8 cellular contexts compared by ENCODE assay signal in genomic region chr22:19629720-19630419, GRCh38.
DNase-seq lines count a peak whose midpoint lies in the region; ATAC-seq and TF ChIP-seq lines count a peak whose summit lies in the region.

No MANE protein-coding gene starts in this region.

- DNase-seq in GM10266 (ENCODE audit: extremely low spot score), result peak; percentile 91
- peak; percentile 75 for DNase-seq in NCI-H1092 treated with DMSO at 0.1 percent for 48 hours (lab: John Stamatoyannopoulos, UW)
- DNase-seq in T-helper 17 cell, result peak; percentile 58 to 87 (median 63)
- peak in 54 of 56 donors; percentile 7 to 84 (median 46) for DNase-seq in amygdala (lab: John Stamatoyannopoulos, UW)
- peak; percentile 66 for DNase-seq in right atrium auricular region (ENCODE audit: low spot score)
- peak; percentile 86 for DNase-seq in sciatic nerve (ENCODE audit: low spot score)

- H3K4me1 ChIP-seq in right atrium auricular region, result no peaks in the 10 kb centered on the region

- H3K9me3 ChIP-seq in T-helper 17 cell (ENCODE audit: control insufficient read depth, low read length, poor library complexity, severe bottlenecking) (no peaks in the 10 kb centered on the region), right atrium auricular region (no peaks in the 10 kb centered on the region)

- peak; percentile 97 for ATAC-seq in T-helper 17 cell
- peak; percentile 90 for ATAC-seq in sciatic nerve
- no peak for ATAC-seq in HG03342 (IDR thresholded peaks at IDR 0.05; ENCODE audit: unreplicated experiment)
- no peak for ATAC-seq in GM21786 (IDR thresholded peaks at IDR 0.05; ENCODE audit: unreplicated experiment)

- no peak overlapping the region for H3K27ac ChIP-seq in right atrium auricular region

- H3K36me3 ChIP-seq in right atrium auricular region, result no peaks in the 10 kb centered on the region

- peaks cover 18% of the 10 kb centered on the region for H3K27me3 Mint-ChIP-seq in T-helper 17 cell

- TF ChIP-seq CTCF in GM10266 (IDR thresholded peaks at IDR 0.05; ENCODE audit: control insufficient read depth, insufficient read depth, low read depth, missing control alignments) (peak; percentile 91), right atrium auricular region (IDR thresholded peaks at IDR 0.05) (peak; percentile 82 to 94)

- H3K27me3 ChIP-seq in right atrium auricular region, result no peaks in the 10 kb centered on the region

- H3K4me3 Mint-ChIP-seq in T-helper 17 cell, result no peak overlapping the region

- no peak overlapping the region for H3K27ac Mint-ChIP-seq in T-helper 17 cell

- H3K4me1 Mint-ChIP-seq in T-helper 17 cell, result peaks cover 3% of the 10 kb centered on the region

- H3K4me3 ChIP-seq in right atrium auricular region, result no peak overlapping the region

- intact Hi-C loops in sciatic nerve (cut with DNase I), result no loop called here

- no peaks in the 10 kb centered on the region for H3K36me3 Mint-ChIP-seq in T-helper 17 cell (ENCODE audit: low read depth)

Comparison
In these comparisons a context has a peak if more than half of its experiments do, and no peak if none do; other contexts are left out.
1. ATAC-seq: peak in T-helper 17 cell (single experiment) and sciatic nerve (single experiment); none in HG03342 (single experiment) and GM21786 (single experiment).
2. Peak in every context shown above with its lines, with median percentiles within 50 percentile points of each other: DNase-seq.